In the genomic region with DNA sequence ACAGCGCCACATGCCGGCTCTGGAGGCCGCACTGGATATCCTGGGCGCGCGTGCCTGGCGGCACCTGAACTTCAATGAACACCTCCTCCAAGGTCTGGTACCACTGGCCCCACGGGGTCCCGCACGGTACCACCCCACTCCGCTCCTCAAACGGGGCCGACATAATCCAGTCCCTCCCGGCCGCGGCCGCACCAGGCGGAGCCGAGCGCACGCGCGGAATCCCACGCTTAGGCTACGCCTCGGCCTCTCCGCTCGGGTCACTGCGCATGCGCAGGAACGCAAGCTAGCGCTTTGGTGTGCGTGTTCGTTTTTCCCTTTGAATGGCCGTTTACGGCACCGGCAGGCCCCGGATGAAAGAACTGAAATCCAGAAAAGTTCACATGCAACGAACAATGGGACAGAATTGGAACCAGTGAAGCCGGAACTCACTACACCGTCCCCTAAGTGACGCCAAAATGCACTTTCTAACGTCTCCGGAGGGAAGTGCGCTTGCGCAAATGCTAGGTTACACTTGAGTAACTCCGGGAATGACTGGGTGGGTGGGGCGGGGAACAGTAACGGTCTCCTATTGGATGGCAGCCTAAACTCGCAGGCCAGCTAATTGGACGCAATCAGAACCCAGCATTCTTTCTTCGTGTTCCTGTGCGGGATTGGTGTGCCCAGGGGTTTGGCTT, we compare ENCODE assay signal across 1 cellular context.
TF ChIP-seq lines count a peak whose summit lies in the region.

A gene with protein sequence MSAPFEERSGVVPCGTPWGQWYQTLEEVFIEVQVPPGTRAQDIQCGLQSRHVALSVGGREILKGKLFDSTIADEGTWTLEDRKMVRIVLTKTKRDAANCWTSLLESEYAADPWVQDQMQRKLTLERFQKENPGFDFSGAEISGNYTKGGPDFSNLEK (minus strand): TSS at position 215 of the 674 bp plus-strand sequence. CDS start 52 bp downstream, at position 163.

TF ChIP-seq in HepG2, 621 proteins besides CTCF, POLR2A, EP300 and RAD21 (continued from another document and continues in another):
- TF ChIP-seq, protein P1, sequence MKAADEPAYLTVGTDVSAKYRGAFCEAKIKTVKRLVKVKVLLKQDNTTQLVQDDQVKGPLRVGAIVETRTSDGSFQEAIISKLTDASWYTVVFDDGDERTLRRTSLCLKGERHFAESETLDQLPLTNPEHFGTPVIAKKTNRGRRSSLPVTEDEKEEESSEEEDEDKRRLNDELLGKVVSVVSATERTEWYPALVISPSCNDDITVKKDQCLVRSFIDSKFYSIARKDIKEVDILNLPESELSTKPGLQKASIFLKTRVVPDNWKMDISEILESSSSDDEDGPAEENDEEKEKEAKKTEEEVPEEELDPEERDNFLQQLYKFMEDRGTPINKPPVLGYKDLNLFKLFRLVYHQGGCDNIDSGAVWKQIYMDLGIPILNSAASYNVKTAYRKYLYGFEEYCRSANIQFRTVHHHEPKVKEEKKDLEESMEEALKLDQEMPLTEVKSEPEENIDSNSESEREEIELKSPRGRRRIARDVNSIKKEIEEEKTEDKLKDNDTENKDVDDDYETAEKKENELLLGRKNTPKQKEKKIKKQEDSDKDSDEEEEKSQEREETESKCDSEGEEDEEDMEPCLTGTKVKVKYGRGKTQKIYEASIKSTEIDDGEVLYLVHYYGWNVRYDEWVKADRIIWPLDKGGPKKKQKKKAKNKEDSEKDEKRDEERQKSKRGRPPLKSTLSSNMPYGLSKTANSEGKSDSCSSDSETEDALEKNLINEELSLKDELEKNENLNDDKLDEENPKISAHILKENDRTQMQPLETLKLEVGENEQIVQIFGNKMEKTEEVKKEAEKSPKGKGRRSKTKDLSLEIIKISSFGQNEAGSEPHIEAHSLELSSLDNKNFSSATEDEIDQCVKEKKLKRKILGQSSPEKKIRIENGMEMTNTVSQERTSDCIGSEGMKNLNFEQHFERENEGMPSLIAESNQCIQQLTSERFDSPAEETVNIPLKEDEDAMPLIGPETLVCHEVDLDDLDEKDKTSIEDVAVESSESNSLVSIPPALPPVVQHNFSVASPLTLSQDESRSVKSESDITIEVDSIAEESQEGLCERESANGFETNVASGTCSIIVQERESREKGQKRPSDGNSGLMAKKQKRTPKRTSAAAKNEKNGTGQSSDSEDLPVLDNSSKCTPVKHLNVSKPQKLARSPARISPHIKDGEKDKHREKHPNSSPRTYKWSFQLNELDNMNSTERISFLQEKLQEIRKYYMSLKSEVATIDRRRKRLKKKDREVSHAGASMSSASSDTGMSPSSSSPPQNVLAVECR (CRISPR knock-in tag; IDR thresholded peaks at IDR 0.05; ENCODE audit: borderline replicate concordance), result peak; percentile 60; the same call in 1 of the 2 replicates
- TF ChIP-seq PTBP1 (IDR thresholded peaks at IDR 0.05; ENCODE audit: low read depth, low read length, poor library complexity, severe bottlenecking) (no peak), ZNF546 (CRISPR knock-in tag; conservative IDR thresholded peaks at IDR 0.05) (peak; percentile 79; the same call in 1 of the 2 replicates), ZFP37 (CRISPR knock-in tag; IDR thresholded peaks at IDR 0.05; ENCODE audit: borderline replicate concordance) (no peak), HNF4G (IDR thresholded peaks at IDR 0.05; ENCODE audit: borderline replicate concordance, low read depth, low read length) (no peak), HNF4G (CRISPR knock-in tag; IDR thresholded peaks at IDR 0.05; ENCODE audit: borderline replicate concordance, low read depth) (peak; percentile 64; the same call in 1 of the 2 replicates), KAT2B (IDR thresholded peaks at IDR 0.05; ENCODE audit: borderline replicate concordance, low read depth, low read length) (no peak), ATF1 (CRISPR knock-in tag; IDR thresholded peaks at IDR 0.05) (peak; percentile 16; the same call in 1 of the 2 replicates), ZNF17 (CRISPR knock-in tag; IDR thresholded peaks at IDR 0.05) (no peak), IKZF4 (CRISPR knock-in tag; IDR thresholded peaks at IDR 0.05; ENCODE audit: borderline replicate concordance, low read depth, not compliant biosample characterization) (no peak), FOSL2 (CRISPR knock-in tag; IDR thresholded peaks at IDR 0.05) (peak; percentile 23), CHCHD3 (CRISPR knock-in tag; IDR thresholded peaks at IDR 0.05) (peak; percentile 95), CHD2 (IDR thresholded peaks at IDR 0.05; ENCODE audit: low read depth, low read length) (no peak), ZC3H13 (CRISPR knock-in tag; IDR thresholded peaks at IDR 0.05) (no peak), ZNF713 (CRISPR knock-in tag; IDR thresholded peaks at IDR 0.05) (no peak), JUN (CRISPR knock-in tag; IDR thresholded peaks at IDR 0.05) (no peak; the same call in 1 of the 2 replicates), PPARG (CRISPR knock-in tag; conservative IDR thresholded peaks at IDR 0.05) (peak; percentile 36; the same call in 1 of the 2 replicates), EEA1 (CRISPR knock-in tag; IDR thresholded peaks at IDR 0.05; ENCODE audit: borderline replicate concordance) (peak; percentile 92; the same call in 1 of the 2 replicates), CEBPB (IDR thresholded peaks at IDR 0.05; ENCODE audit: borderline replicate concordance, low read depth, low read length) (peak; percentile 60; the same call in 1 of the 2 replicates), FOXA1 (IDR thresholded peaks at IDR 0.05) (no peak), FOXA1 (CRISPR knock-in tag; IDR thresholded peaks at IDR 0.05) (0 out of 2 replicates have a peak, but pooled peaks have one; percentile 13), MEIS1 (CRISPR knock-in tag; IDR thresholded peaks at IDR 0.05; ENCODE audit: borderline replicate concordance) (no peak; the same call in 1 of the 2 replicates), ZNF33A (CRISPR knock-in tag; IDR thresholded peaks at IDR 0.05; ENCODE audit: borderline replicate concordance) (no peak), MED13 (CRISPR knock-in tag; IDR thresholded peaks at IDR 0.05) (no peak), HNRNPLL (IDR thresholded peaks at IDR 0.05; ENCODE audit: low read depth, low read length, poor library complexity, severe bottlenecking) (peak; percentile 95), ZNF737 (CRISPR knock-in tag; IDR thresholded peaks at IDR 0.05; ENCODE audit: borderline replicate concordance) (peak; percentile 85; the same call in 1 of the 2 replicates), CC2D1A (CRISPR knock-in tag; IDR thresholded peaks at IDR 0.05) (no peak; the same call in 1 of the 2 replicates), ZNF879 (CRISPR knock-in tag; IDR thresholded peaks at IDR 0.05) (peak; percentile 89), SNAPC2 (CRISPR knock-in tag; IDR thresholded peaks at IDR 0.05) (peak; percentile 95; the same call in 1 of the 2 replicates), NFE2L2 (IDR thresholded peaks at IDR 0.05; ENCODE audit: low read length) (no peak), NFIC (IDR thresholded peaks at IDR 0.05; ENCODE audit: low read length) (no peak), NRL (CRISPR knock-in tag; IDR thresholded peaks at IDR 0.05; ENCODE audit: borderline replicate concordance) (peak; percentile 80; the same call in 1 of the 2 replicates), ZNF83 (CRISPR knock-in tag; IDR thresholded peaks at IDR 0.05; ENCODE audit: borderline replicate concordance) (no peak), ZNF34 (CRISPR knock-in tag; IDR thresholded peaks at IDR 0.05; ENCODE audit: borderline replicate concordance) (no peak), SMARCE1 (IDR thresholded peaks at IDR 0.05; ENCODE audit: borderline replicate concordance) (no peak)
- TF ChIP-seq, protein P2, sequence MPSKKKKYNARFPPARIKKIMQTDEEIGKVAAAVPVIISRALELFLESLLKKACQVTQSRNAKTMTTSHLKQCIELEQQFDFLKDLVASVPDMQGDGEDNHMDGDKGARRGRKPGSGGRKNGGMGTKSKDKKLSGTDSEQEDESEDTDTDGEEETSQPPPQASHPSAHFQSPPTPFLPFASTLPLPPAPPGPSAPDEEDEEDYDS (CRISPR knock-in tag; IDR thresholded peaks at IDR 0.05), result peak; percentile 17
- TF ChIP-seq, protein P3, sequence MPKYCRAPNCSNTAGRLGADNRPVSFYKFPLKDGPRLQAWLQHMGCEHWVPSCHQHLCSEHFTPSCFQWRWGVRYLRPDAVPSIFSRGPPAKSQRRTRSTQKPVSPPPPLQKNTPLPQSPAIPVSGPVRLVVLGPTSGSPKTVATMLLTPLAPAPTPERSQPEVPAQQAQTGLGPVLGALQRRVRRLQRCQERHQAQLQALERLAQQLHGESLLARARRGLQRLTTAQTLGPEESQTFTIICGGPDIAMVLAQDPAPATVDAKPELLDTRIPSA (CRISPR knock-in tag; IDR thresholded peaks at IDR 0.05; ENCODE audit: borderline replicate concordance), result no peak
- TF ChIP-seq, protein P4, sequence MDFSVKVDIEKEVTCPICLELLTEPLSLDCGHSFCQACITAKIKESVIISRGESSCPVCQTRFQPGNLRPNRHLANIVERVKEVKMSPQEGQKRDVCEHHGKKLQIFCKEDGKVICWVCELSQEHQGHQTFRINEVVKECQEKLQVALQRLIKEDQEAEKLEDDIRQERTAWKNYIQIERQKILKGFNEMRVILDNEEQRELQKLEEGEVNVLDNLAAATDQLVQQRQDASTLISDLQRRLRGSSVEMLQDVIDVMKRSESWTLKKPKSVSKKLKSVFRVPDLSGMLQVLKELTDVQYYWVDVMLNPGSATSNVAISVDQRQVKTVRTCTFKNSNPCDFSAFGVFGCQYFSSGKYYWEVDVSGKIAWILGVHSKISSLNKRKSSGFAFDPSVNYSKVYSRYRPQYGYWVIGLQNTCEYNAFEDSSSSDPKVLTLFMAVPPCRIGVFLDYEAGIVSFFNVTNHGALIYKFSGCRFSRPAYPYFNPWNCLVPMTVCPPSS (IDR thresholded peaks at IDR 0.05), result no peak
- TF ChIP-seq, protein P5, sequence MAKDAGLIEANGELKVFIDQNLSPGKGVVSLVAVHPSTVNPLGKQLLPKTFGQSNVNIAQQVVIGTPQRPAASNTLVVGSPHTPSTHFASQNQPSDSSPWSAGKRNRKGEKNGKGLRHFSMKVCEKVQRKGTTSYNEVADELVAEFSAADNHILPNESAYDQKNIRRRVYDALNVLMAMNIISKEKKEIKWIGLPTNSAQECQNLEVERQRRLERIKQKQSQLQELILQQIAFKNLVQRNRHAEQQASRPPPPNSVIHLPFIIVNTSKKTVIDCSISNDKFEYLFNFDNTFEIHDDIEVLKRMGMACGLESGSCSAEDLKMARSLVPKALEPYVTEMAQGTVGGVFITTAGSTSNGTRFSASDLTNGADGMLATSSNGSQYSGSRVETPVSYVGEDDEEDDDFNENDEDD (CRISPR knock-in tag; IDR thresholded peaks at IDR 0.05; ENCODE audit: borderline replicate concordance), result peak; percentile 57; the same call in 1 of the 2 replicates
- TF ChIP-seq, protein P6, sequence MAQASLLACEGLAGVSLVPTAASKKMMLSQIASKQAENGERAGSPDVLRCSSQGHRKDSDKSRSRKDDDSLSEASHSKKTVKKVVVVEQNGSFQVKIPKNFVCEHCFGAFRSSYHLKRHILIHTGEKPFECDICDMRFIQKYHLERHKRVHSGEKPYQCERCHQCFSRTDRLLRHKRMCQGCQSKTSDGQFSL (CRISPR knock-in tag; IDR thresholded peaks at IDR 0.05), result 0 out of 2 replicates have a peak, but pooled peaks have one; percentile 44
- TF ChIP-seq, protein P7, sequence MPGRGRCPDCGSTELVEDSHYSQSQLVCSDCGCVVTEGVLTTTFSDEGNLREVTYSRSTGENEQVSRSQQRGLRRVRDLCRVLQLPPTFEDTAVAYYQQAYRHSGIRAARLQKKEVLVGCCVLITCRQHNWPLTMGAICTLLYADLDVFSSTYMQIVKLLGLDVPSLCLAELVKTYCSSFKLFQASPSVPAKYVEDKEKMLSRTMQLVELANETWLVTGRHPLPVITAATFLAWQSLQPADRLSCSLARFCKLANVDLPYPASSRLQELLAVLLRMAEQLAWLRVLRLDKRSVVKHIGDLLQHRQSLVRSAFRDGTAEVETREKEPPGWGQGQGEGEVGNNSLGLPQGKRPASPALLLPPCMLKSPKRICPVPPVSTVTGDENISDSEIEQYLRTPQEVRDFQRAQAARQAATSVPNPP (CRISPR knock-in tag; IDR thresholded peaks at IDR 0.05), result peak; percentile 89
- TF ChIP-seq, protein P8, sequence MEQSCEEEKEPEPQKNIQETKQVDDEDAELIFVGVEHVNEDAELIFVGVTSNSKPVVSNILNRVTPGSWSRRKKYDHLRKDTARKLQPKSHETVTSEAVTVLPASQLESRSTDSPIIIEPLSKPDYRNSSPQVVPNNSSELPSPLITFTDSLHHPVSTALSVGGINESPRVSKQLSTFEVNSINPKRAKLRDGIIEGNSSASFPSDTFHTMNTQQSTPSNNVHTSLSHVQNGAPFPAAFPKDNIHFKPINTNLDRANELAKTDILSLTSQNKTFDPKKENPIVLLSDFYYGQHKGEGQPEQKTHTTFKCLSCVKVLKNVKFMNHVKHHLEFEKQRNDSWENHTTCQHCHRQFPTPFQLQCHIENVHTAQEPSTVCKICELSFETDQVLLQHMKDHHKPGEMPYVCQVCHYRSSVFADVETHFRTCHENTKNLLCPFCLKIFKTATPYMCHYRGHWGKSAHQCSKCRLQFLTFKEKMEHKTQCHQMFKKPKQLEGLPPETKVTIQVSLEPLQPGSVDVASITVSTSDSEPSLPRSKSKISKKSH (CRISPR knock-in tag; IDR thresholded peaks at IDR 0.05; ENCODE audit: borderline replicate concordance), result peak; percentile 84; the same call in 1 of the 2 replicates
- TF ChIP-seq, protein P9, sequence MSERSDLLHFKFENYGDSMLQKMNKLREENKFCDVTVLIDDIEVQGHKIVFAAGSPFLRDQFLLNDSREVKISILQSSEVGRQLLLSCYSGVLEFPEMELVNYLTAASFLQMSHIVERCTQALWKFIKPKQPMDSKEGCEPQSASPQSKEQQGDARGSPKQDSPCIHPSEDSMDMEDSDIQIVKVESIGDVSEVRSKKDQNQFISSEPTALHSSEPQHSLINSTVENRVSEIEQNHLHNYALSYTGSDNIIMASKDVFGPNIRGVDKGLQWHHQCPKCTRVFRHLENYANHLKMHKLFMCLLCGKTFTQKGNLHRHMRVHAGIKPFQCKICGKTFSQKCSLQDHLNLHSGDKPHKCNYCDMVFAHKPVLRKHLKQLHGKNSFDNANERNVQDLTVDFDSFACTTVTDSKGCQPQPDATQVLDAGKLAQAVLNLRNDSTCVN (CRISPR knock-in tag; IDR thresholded peaks at IDR 0.05; ENCODE audit: borderline replicate concordance), result peak; percentile 55; the same call in 1 of the 2 replicates
- TF ChIP-seq, protein P10, sequence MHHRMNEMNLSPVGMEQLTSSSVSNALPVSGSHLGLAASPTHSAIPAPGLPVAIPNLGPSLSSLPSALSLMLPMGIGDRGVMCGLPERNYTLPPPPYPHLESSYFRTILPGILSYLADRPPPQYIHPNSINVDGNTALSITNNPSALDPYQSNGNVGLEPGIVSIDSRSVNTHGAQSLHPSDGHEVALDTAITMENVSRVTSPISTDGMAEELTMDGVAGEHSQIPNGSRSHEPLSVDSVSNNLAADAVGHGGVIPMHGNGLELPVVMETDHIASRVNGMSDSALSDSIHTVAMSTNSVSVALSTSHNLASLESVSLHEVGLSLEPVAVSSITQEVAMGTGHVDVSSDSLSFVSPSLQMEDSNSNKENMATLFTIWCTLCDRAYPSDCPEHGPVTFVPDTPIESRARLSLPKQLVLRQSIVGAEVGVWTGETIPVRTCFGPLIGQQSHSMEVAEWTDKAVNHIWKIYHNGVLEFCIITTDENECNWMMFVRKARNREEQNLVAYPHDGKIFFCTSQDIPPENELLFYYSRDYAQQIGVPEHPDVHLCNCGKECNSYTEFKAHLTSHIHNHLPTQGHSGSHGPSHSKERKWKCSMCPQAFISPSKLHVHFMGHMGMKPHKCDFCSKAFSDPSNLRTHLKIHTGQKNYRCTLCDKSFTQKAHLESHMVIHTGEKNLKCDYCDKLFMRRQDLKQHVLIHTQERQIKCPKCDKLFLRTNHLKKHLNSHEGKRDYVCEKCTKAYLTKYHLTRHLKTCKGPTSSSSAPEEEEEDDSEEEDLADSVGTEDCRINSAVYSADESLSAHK (CRISPR knock-in tag; IDR thresholded peaks at IDR 0.05; ENCODE audit: borderline replicate concordance), result no peak
